Comparison of ENCODE assay signal across 1 cellular context in genomic region chr15:75884041-75884440, GRCh38.
TF ChIP-seq lines count a peak whose summit lies in the region.

No MANE protein-coding gene starts in this region.

TF ChIP-seq in IMR-90, 13 proteins besides CTCF, POLR2A, EP300 and RAD21 (continued from another document):
- TF ChIP-seq RFX5 (IDR thresholded peaks at IDR 0.05; ENCODE audit: low read depth, low read length), result no peak
- no peak for TF ChIP-seq NFE2L2 (IDR thresholded peaks at IDR 0.05; ENCODE audit: low read depth, low read length)
- TF ChIP-seq USF2 (IDR thresholded peaks at IDR 0.05; ENCODE audit: low read depth, low read length), result no peak
- TF ChIP-seq BHLHE40 (IDR thresholded peaks at IDR 0.05; ENCODE audit: low read depth, low read length), result no peak
- no peak for TF ChIP-seq MAZ (IDR thresholded peaks at IDR 0.05; ENCODE audit: borderline replicate concordance, low read depth, low read length)
- TF ChIP-seq RCOR1 (IDR thresholded peaks at IDR 0.05; ENCODE audit: insufficient replicate concordance, low read length), result no peak
